In genomic region chr10:86798636-86799035, GRCh38 we compare ENCODE assay signal across 9 cellular contexts. TPM values are rescaled to one million over a fixed set of nuclear protein-coding genes. Genes with fewer than 3 reads are reported as not detected.
DNase-seq lines count a peak whose midpoint lies in the region; ATAC-seq, FAIRE-seq and TF ChIP-seq lines count a peak whose summit lies in the region.
"Had no signal": no experiment of that assay in that cellular context is flagged by ENCODE, and none has a peak within 500 bp of the region (broad histone marks: within the 10 kb centered on the region; RNA-seq: fewer than 3 reads in every experiment).

No MANE protein-coding gene starts in this region.

- no peak for DNase-seq in cardiac muscle cell (ENCODE audit: low read depth in 1 of 2, low spot score in 1 of 2)
- DNase-seq in right atrium auricular region (ENCODE audit: low spot score), result no peak
- peak; percentile 62 for DNase-seq in choroid plexus epithelial cell (ENCODE audit: low read depth)
- no peak for DNase-seq in germinal center (ENCODE audit: low spot score)
- no peak for DNase-seq in RCC 7860 (ENCODE audit: low spot score)
- DNase-seq: NCI-H748 treated with DMSO at 0.1 percent for 48 hours had no signal

- H3K27ac ChIP-seq in cardiac muscle cell (peak overlapping the region; percentile 6), right atrium auricular region (no peak overlapping the region)

- H3K4me3 ChIP-seq in cardiac muscle cell (no peak overlapping the region), right atrium auricular region (no peak overlapping the region), choroid plexus epithelial cell (ENCODE audit: low read depth, low read length) (no peak overlapping the region)

- FAIRE-seq in RCC 7860 (lab: Jason Lieb, UNC), result no peak

- H3K4me1 ChIP-seq in cardiac muscle cell (ENCODE audit: low read depth), result peaks cover 45% of the 10 kb centered on the region
- peaks cover 0 to 29% of the 10 kb centered on the region in 2 donors for H3K4me1 ChIP-seq in right atrium auricular region

- ATAC-seq in HG03432 (IDR thresholded peaks at IDR 0.05; ENCODE audit: unreplicated experiment), result peak; percentile 84
- ATAC-seq in HG03460 (IDR thresholded peaks at IDR 0.05; ENCODE audit: unreplicated experiment), result no peak
- no peak for ATAC-seq in esophagus mucosa

- no peaks in the 10 kb centered on the region for H3K36me3 ChIP-seq in cardiac muscle cell
- no peaks in the 10 kb centered on the region for H3K36me3 ChIP-seq in right atrium auricular region

- H3K9me3 ChIP-seq in cardiac muscle cell (ENCODE audit: low read depth), result no peaks in the 10 kb centered on the region
- no peaks in the 10 kb centered on the region for H3K9me3 ChIP-seq in right atrium auricular region

- no peaks in the 10 kb centered on the region for H3K27me3 ChIP-seq in cardiac muscle cell
- H3K27me3 ChIP-seq in right atrium auricular region, result no peaks in the 10 kb centered on the region

- no peak for TF ChIP-seq CTCF in cardiac muscle cell (IDR thresholded peaks at IDR 0.05; ENCODE audit: low read depth, low read length)
- TF ChIP-seq CTCF in right atrium auricular region (IDR thresholded peaks at IDR 0.05), result no peak
- no peak for TF ChIP-seq CTCF in choroid plexus epithelial cell (conservative IDR thresholded peaks at IDR 0.05; ENCODE audit: low read depth, low read length)

RNA-seq across cellular contexts. Expression of gene BMPR1A, which starts 42.2 kb away (rescaled TPM):
- 37.0 and 39.4 TPM in 2 replicates for total RNA-seq in cardiac muscle cell
- 35.6 and 54.2 TPM in 2 replicates for polyA plus RNA-seq in cardiac muscle cell
- 10 to 100 TPM; 28.6 to 41.2 TPM for total RNA-seq in right atrium auricular region
- 17.3 TPM for total RNA-seq in esophagus mucosa
